ENCODE assay signal across 1 cellular context in genomic region chr9:41358682-41359081, GRCh38.
TF ChIP-seq lines count a peak whose summit lies in the region.

No MANE protein-coding gene starts in this region.

TF ChIP-seq in HepG2, 621 proteins besides CTCF, POLR2A, EP300 and RAD21 (continued from another document):
- TF ChIP-seq ZNF687 (CRISPR knock-in tag; IDR thresholded peaks at IDR 0.05), result peak; percentile 44
- TF ChIP-seq DRAP1 (CRISPR knock-in tag; IDR thresholded peaks at IDR 0.05), result peak; percentile 43; the same call in 1 of the 2 replicates
- peak; percentile 46; the same call in 1 of the 2 replicates for TF ChIP-seq TAF1 (CRISPR knock-in tag; IDR thresholded peaks at IDR 0.05)
- TF ChIP-seq RBFOX2 (IDR thresholded peaks at IDR 0.05; ENCODE audit: low read depth, low read length), result peak; percentile 73
- TF ChIP-seq DR1 (CRISPR knock-in tag; IDR thresholded peaks at IDR 0.05), result peak; percentile 19; the same call in 1 of the 2 replicates
- TF ChIP-seq POLR2G (IDR thresholded peaks at IDR 0.05; ENCODE audit: low read depth, low read length), result 0 out of 2 replicates have a peak, but pooled peaks have one; percentile 60
TF ChIP-seq in HepG2: peak in this region for 11; not testable (repeated sequence) for 610.
